In genomic region chr1:115088871-115089442, GRCh38 we compare ENCODE assay signal across 9 cellular contexts. TPM values are rescaled to one million over a fixed set of nuclear protein-coding genes. Genes with fewer than 3 reads are reported as not detected.
DNase-seq lines count a peak whose midpoint lies in the region; ATAC-seq and TF ChIP-seq lines count a peak whose summit lies in the region.
"Had no signal": no experiment of that assay in that cellular context is flagged by ENCODE, and none has a peak within 500 bp of the region (broad histone marks: within the 10 kb centered on the region; RNA-seq: fewer than 3 reads in every experiment).

No MANE protein-coding gene starts in this region.

- H3K9me3 Mint-ChIP-seq in CD8-positive, alpha-beta T cell = no peaks in the 10 kb centered on the region

- no peaks in the 10 kb centered on the region for H3K27me3 ChIP-seq in CD8-positive, alpha-beta T cell (ENCODE audit: insufficient read depth, low read length)
- H3K27me3 ChIP-seq in PC-9 (ENCODE audit: insufficient read depth, low read depth) (no peaks in the 10 kb centered on the region), osteoblast (ENCODE audit: insufficient read depth, low read length) (no peaks in the 10 kb centered on the region)

- no peaks in the 10 kb centered on the region for H4K20me1 ChIP-seq in PC-9 (ENCODE audit: insufficient read depth)
- H4K20me1 ChIP-seq in osteoblast (ENCODE audit: insufficient read depth, low read length) = no peaks in the 10 kb centered on the region

- peak; percentile 3 for ATAC-seq in CD8-positive, alpha-beta T cell
- ATAC-seq in HG03442 (IDR thresholded peaks at IDR 0.05; ENCODE audit: unreplicated experiment) = no peak
- no peak for ATAC-seq in GM21360 (IDR thresholded peaks at IDR 0.05; ENCODE audit: unreplicated experiment)

- H3K36me3 ChIP-seq in CD8-positive, alpha-beta T cell (ENCODE audit: insufficient read depth, low read length) = no peaks in the 10 kb centered on the region
- H3K36me3 ChIP-seq in PC-9 (ENCODE audit: low read depth) = no peaks in the 10 kb centered on the region
- no peaks in the 10 kb centered on the region for H3K36me3 ChIP-seq in osteoblast (ENCODE audit: insufficient read depth, low read length)

- H2AFZ ChIP-seq in PC-9 = peak overlapping the region; percentile 95
- no peak overlapping the region for H2AFZ ChIP-seq in osteoblast (ENCODE audit: low read length)

- no peak overlapping the region for H3K27ac ChIP-seq in CD8-positive, alpha-beta T cell (ENCODE audit: low read depth, low read length)
- H3K27ac ChIP-seq in PC-9 (no peak overlapping the region), osteoblast (ENCODE audit: low read depth, low read length) (no peak overlapping the region)

- no peaks in the 10 kb centered on the region for H3K9me2 ChIP-seq in PC-9 (ENCODE audit: insufficient read depth)

- peak overlapping the region; percentile 78 for H3K27ac Mint-ChIP-seq in CD8-positive, alpha-beta T cell

- CTCF ChIA-PET in CD8-positive, alpha-beta T cell (lab: Charles Lee) = interaction anchor here (1.1 to 1.5 kb wide), 2 partner anchors 24 to 36 kb away, joined by 3 to 4 read pairs; no protein-coding TSS in a partner anchor
- CTCF ChIA-PET in PC-9 (lab: Charles Lee) = interaction anchor here (0.6 kb wide), 1 partner anchor 381 kb away, joined by 9 read pairs; no protein-coding TSS in a partner anchor

- POLR2A ChIA-PET in CD8-positive, alpha-beta T cell (lab: Charles Lee) = interaction anchor here (2.8 kb wide), 1 partner anchor 10 kb away, joined by 10 read pairs; no protein-coding TSS in a partner anchor
- POLR2A ChIA-PET in PC-9 (lab: Charles Lee; ENCODE audit: unreplicated experiment) = no interaction called here

- H3K9me3 ChIP-seq in CD8-positive, alpha-beta T cell (ENCODE audit: low read length) = no peaks in the 10 kb centered on the region
- H3K9me3 ChIP-seq in PC-9 (ENCODE audit: insufficient read depth, low read depth) (no peaks in the 10 kb centered on the region), osteoblast (ENCODE audit: low read depth, low read length) (no peaks in the 10 kb centered on the region)

- H3K79me2 ChIP-seq in PC-9 (ENCODE audit: low read depth) (peaks cover 6% of the 10 kb centered on the region; the same call in 1 of the 2 replicates), osteoblast (ENCODE audit: insufficient read depth, low read length) (no peaks in the 10 kb centered on the region)

- H3K4me3 ChIP-seq in CD8-positive, alpha-beta T cell (ENCODE audit: low read depth, low read length) = peak overlapping the region; percentile 50
- peak overlapping the region; percentile 94 for H3K4me3 ChIP-seq in PC-9
- H3K4me3 ChIP-seq in fibroblast of pulmonary artery (replicated peaks; ENCODE audit: low read depth, low read length) = peak overlapping the region; percentile 22
- peak overlapping the region; percentile 76 for H3K4me3 ChIP-seq in osteoblast (ENCODE audit: insufficient read depth, low read length)

- no peak for TF ChIP-seq CTCF in CD8-positive, alpha-beta T cell (IDR thresholded peaks at IDR 0.05)
- no peak for TF ChIP-seq CTCF in PC-9 (conservative IDR thresholded peaks at IDR 0.05)
- no peak for TF ChIP-seq CTCF in fibroblast of pulmonary artery (IDR thresholded peaks at IDR 0.05; ENCODE audit: low read length, missing control alignments)
- no peak for TF ChIP-seq CTCF in osteoblast (IDR thresholded peaks at IDR 0.05; ENCODE audit: extremely low read depth, low read depth, low read length)

- no peaks in the 10 kb centered on the region for H3K27me3 Mint-ChIP-seq in CD8-positive, alpha-beta T cell (ENCODE audit: low read depth)

- H3F3A ChIP-seq in PC-9 (ENCODE audit: insufficient read depth, low read depth) = peaks cover 8% of the 10 kb centered on the region; the same call in 1 of the 2 replicates

- intact Hi-C loops in CD8-positive, alpha-beta T cell (cut with DNase I, micrococcal nuclease) = loop anchor here (1.0 to 5.0 kb wide), 4 partner anchors 10 to 37 kb away; no protein-coding TSS in a partner anchor
- intact Hi-C loops in PC-9 (cut with micrococcal nuclease; ENCODE audit: unreplicated experiment) = no loop called here

- H3K4me1 Mint-ChIP-seq in CD8-positive, alpha-beta T cell (ENCODE audit: low read depth) = peaks cover 42% of the 10 kb centered on the region

- no peak for DNase-seq in CD8-positive, alpha-beta T cell
- DNase-seq in PC-9 = no peak
- DNase-seq in fibroblast of pulmonary artery (ENCODE audit: low read depth) = no peak
- DNase-seq in osteoblast (ENCODE audit: insufficient read length, low spot score, missing footprints) = no peak
- no peak for DNase-seq in amygdala (lab: John Stamatoyannopoulos, UW)
- DNase-seq in cerebellar cortex (ENCODE audit: low spot score) = no peak

- BruUV-seq in PC-9 (replicated peaks; lab: Mats Ljungman, UMichigan) = no TSS peak

- peaks cover 16% of the 10 kb centered on the region for H3K4me1 ChIP-seq in CD8-positive, alpha-beta T cell (ENCODE audit: insufficient read depth, low read length)
- peaks cover 20% of the 10 kb centered on the region for H3K4me1 ChIP-seq in PC-9 (replicated peaks; ENCODE audit: insufficient read depth)
- peaks cover 15% of the 10 kb centered on the region for H3K4me1 ChIP-seq in osteoblast (ENCODE audit: insufficient read depth, low read length)

- peak overlapping the region; percentile 94 for H3K4me2 ChIP-seq in PC-9
- H3K4me2 ChIP-seq in osteoblast (ENCODE audit: insufficient read depth, low read length) = peak overlapping the region; percentile 94

- H3K36me3 Mint-ChIP-seq in CD8-positive, alpha-beta T cell = no peaks in the 10 kb centered on the region

- peak overlapping the region; percentile 84 for H3K4me3 Mint-ChIP-seq in CD8-positive, alpha-beta T cell

RNA-seq across cellular contexts. Expression of gene TSPAN2, which starts 0.3 kb away (rescaled TPM):
- under 1 TPM; 0.43 to 0.72 TPM for total RNA-seq in CD8-positive, alpha-beta T cell
- total RNA-seq in PC-9 (2021) = 26.5 and 36.1 TPM in 2 replicates
- 1.4 and 2.1 TPM in 2 replicates for total RNA-seq in osteoblast

RNA-seq across cellular contexts. Expression of gene TSHB, which starts 59.3 kb away (rescaled TPM):
- not detected for total RNA-seq in CD8-positive, alpha-beta T cell
- total RNA-seq in PC-9 (2021) (not detected in 2 replicates), osteoblast (not detected in 2 replicates)
- total RNA-seq: myocyte had no signal

Comparison
In these comparisons a context has a peak if more than half of its experiments do, and no peak if none do; other contexts are left out.
1. H3K4me3 ChIP-seq: peak in every context shown above with its lines; median percentile 94 in PC-9; 76 in osteoblast; 50 in CD8-positive, alpha-beta T cell; 22 in fibroblast of pulmonary artery.